18 cellular contexts compared by ENCODE assay signal in the genomic region with DNA sequence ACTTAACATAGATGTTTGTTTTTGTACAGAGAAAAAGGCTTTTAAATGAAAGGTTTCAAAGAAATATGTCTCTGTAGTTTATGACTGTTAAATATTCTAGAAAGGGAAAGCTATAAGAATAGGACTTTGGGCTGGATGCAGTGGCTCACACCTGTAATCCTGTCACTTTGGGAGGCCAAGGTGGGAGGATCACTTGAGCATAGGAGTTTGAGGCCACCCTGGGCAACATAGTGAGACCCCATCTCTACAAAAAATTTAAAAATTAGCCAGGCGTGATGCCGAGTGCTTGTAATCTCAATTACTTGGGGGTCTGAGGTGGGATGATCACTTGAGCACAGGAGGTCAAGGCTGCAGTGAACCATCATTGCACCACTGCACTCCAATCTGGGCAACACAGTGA. TPM values are rescaled to one million over a fixed set of nuclear protein-coding genes. Genes with fewer than 3 reads are reported as not detected.
DNase-seq lines count a peak whose midpoint lies in the region; ATAC-seq, FAIRE-seq and TF ChIP-seq lines count a peak whose summit lies in the region.
"Had no signal": no experiment of that assay in that cellular context is flagged by ENCODE, and none has a peak within 500 bp of the region (broad histone marks: within the 10 kb centered on the region; RNA-seq: fewer than 3 reads in every experiment).

No MANE protein-coding gene starts in this region.

- peaks cover 21% of the 10 kb centered on the region for H3K4me1 Mint-ChIP-seq in activated naive CD8-positive, alpha-beta T cell treated with anti-CD3 and anti-CD28 coated beads, Interleukin-2, amount 10 ng/mL, durations not matched to agents 7 days and 5 days
- H3K4me1 Mint-ChIP-seq in activated naive CD8-positive, alpha-beta T cell treated with anti-CD3 and anti-CD28 coated beads for 36 hours, result peaks cover 41% of the 10 kb centered on the region

- intact Hi-C loops in esophagus muscularis mucosa (cut with DNase I), result no loop called here

- no peak for DNase-seq in activated naive CD8-positive, alpha-beta T cell treated with anti-CD3 and anti-CD28 coated beads, Interleukin-2, amount 10 ng/mL, durations not matched to agents 7 days and 5 days
- DNase-seq in activated naive CD8-positive, alpha-beta T cell treated with anti-CD3 and anti-CD28 coated beads for 36 hours, result no peak
- DNase-seq in HTR-8/SVneo (ENCODE audit: insufficient read length, low spot score) (no peak), esophagus muscularis mucosa (ENCODE audit: extremely low spot score) (peak; percentile 14), thoracic aorta (ENCODE audit: low spot score) (no peak)
- DNase-seq: DMS 273 treated with DMSO at 0.1 percent for 48 hours; GOT3; KBM-7; NCI-H1048; NCI-H345; NCI-H526 treated with DMSO at 0.1 percent for 48 hours; NK-92 treated with Interleukin-12 subunit alpha and Interleukin-12 subunit beta, amount 100 ng/mL, for 24 hours; OCI-M1; RPMI8226 had no signal

- WGBS in esophagus muscularis mucosa, result 58% methylated on average over 2 of the region's 2 CpGs

- H3K9me3 ChIP-seq in esophagus muscularis mucosa, result no peaks in the 10 kb centered on the region
- no peaks in the 10 kb centered on the region for H3K9me3 ChIP-seq in thoracic aorta

- peak overlapping the region; percentile 30 for H3K27ac Mint-ChIP-seq in activated naive CD8-positive, alpha-beta T cell treated with anti-CD3 and anti-CD28 coated beads, Interleukin-2, amount 10 ng/mL, durations not matched to agents 7 days and 5 days
- H3K27ac Mint-ChIP-seq in activated naive CD8-positive, alpha-beta T cell treated with anti-CD3 and anti-CD28 coated beads for 36 hours, result no peak overlapping the region

- ATAC-seq in activated naive CD8-positive, alpha-beta T cell treated with anti-CD3 and anti-CD28 coated beads, Interleukin-2, amount 10 ng/mL, durations not matched to agents 7 days and 5 days (ENCODE audit: low read depth), result no peak
- ATAC-seq in thoracic aorta (ENCODE audit: insufficient number of reproducible peaks, low FRiP score, low read depth), result no peak
- no peak for ATAC-seq in HG03442 (IDR thresholded peaks at IDR 0.05; ENCODE audit: unreplicated experiment)
- ATAC-seq in HG03469 (IDR thresholded peaks at IDR 0.05; ENCODE audit: unreplicated experiment), result no peak

- no peak for TF ChIP-seq EP300 in esophagus muscularis mucosa (IDR thresholded peaks at IDR 0.05)

- no peak overlapping the region for H3K4me3 Mint-ChIP-seq in activated naive CD8-positive, alpha-beta T cell treated with anti-CD3 and anti-CD28 coated beads, Interleukin-2, amount 10 ng/mL, durations not matched to agents 7 days and 5 days
- no peak overlapping the region for H3K4me3 Mint-ChIP-seq in activated naive CD8-positive, alpha-beta T cell treated with anti-CD3 and anti-CD28 coated beads for 36 hours

- H3K4me3 ChIP-seq in esophagus muscularis mucosa (no peak overlapping the region), thoracic aorta (no peak overlapping the region)

- no peaks in the 10 kb centered on the region for H3K27me3 Mint-ChIP-seq in activated naive CD8-positive, alpha-beta T cell treated with anti-CD3 and anti-CD28 coated beads, Interleukin-2, amount 10 ng/mL, durations not matched to agents 7 days and 5 days
- no peaks in the 10 kb centered on the region for H3K27me3 Mint-ChIP-seq in activated naive CD8-positive, alpha-beta T cell treated with anti-CD3 and anti-CD28 coated beads for 36 hours

- peak; percentile 86 for FAIRE-seq in HTR-8/SVneo (lab: Jason Lieb, UNC)

- H3K27me3 ChIP-seq in esophagus muscularis mucosa (no peaks in the 10 kb centered on the region), thoracic aorta (replicated peaks; ENCODE audit: insufficient read depth) (no peaks in the 10 kb centered on the region)

- no peak for TF ChIP-seq POLR2A in esophagus muscularis mucosa (IDR thresholded peaks at IDR 0.05; ENCODE audit: low read depth)

- H3K36me3 Mint-ChIP-seq in activated naive CD8-positive, alpha-beta T cell treated with anti-CD3 and anti-CD28 coated beads, Interleukin-2, amount 10 ng/mL, durations not matched to agents 7 days and 5 days, result peaks cover 46% of the 10 kb centered on the region
- peaks cover 38% of the 10 kb centered on the region for H3K36me3 Mint-ChIP-seq in activated naive CD8-positive, alpha-beta T cell treated with anti-CD3 and anti-CD28 coated beads for 36 hours

- H3K36me3 ChIP-seq in esophagus muscularis mucosa (peaks cover 5 to 72% (median 55%) of the 10 kb centered on the region in 4 donors), thoracic aorta (peaks cover 1% of the 10 kb centered on the region)

- TF ChIP-seq CTCF in esophagus muscularis mucosa (IDR thresholded peaks at IDR 0.05) (no peak), thoracic aorta (IDR thresholded peaks at IDR 0.05) (no peak)

- H3K9me3 Mint-ChIP-seq in activated naive CD8-positive, alpha-beta T cell treated with anti-CD3 and anti-CD28 coated beads, Interleukin-2, amount 10 ng/mL, durations not matched to agents 7 days and 5 days, result no peaks in the 10 kb centered on the region
- no peaks in the 10 kb centered on the region for H3K9me3 Mint-ChIP-seq in activated naive CD8-positive, alpha-beta T cell treated with anti-CD3 and anti-CD28 coated beads for 36 hours

- H3K27ac ChIP-seq in esophagus muscularis mucosa (replicated peaks in 1 of 4), result peak overlapping the region; percentile 58 to 78 (median 67)
- peak overlapping the region; percentile 66 for H3K27ac ChIP-seq in thoracic aorta
- H3K27ac ChIP-seq: HL-60 had no signal

- POLR2A ChIA-PET in activated naive CD8-positive, alpha-beta T cell treated with anti-CD3 and anti-CD28 coated beads, Interleukin-2, amount 10 ng/mL, durations not matched to agents 7 days and 5 days (lab: Charles Lee), result interaction anchor here (0.6 to 0.7 kb wide), 2 partner anchors 11 to 55 kb away, joined by 3 to 4 read pairs; no protein-coding TSS in a partner anchor

- H3K4me1 ChIP-seq in esophagus muscularis mucosa (peaks cover 27 to 58% (median 51%) of the 10 kb centered on the region in 4 donors), thoracic aorta (ENCODE audit: control insufficient read depth in 1 of 2, low read depth in 2 of 2) (peaks cover 39 to 70% of the 10 kb centered on the region in 2 donors)

RNA-seq across cellular contexts. Expression of gene GPX2, which starts 11.4 kb away (rescaled TPM):
- not detected for total RNA-seq in activated naive CD8-positive, alpha-beta T cell treated with anti-CD3 and anti-CD28 coated beads, Interleukin-2, amount 10 ng/mL, durations not matched to agents 7 days and 5 days
- not detected for total RNA-seq in activated naive CD8-positive, alpha-beta T cell treated with anti-CD3 and anti-CD28 coated beads for 36 hours
- total RNA-seq in esophagus muscularis mucosa, result not detected
- 1 to 10 TPM in 1 of 2 donors, not detected in 1; 5.0 TPM for total RNA-seq in thoracic aorta
- total RNA-seq: Daoy had no signal

RNA-seq across cellular contexts. Expression of gene CHURC1, which starts 16.9 kb away (rescaled TPM):
- total RNA-seq in activated naive CD8-positive, alpha-beta T cell treated with anti-CD3 and anti-CD28 coated beads, Interleukin-2, amount 10 ng/mL, durations not matched to agents 7 days and 5 days, result 10 to 100 TPM; 67.6 to 89.7 TPM
- total RNA-seq in activated naive CD8-positive, alpha-beta T cell treated with anti-CD3 and anti-CD28 coated beads for 36 hours, result 10 to 100 TPM; 49.8 to 59.2 TPM
- total RNA-seq in esophagus muscularis mucosa (100 to 1,000 TPM in 3 of 4 donors, 10 to 100 TPM in 1; 67.0 to 138 (median 107) TPM), thoracic aorta (100 to 1,000 TPM; 115 to 128 TPM)

RNA-seq across cellular contexts. Expression of gene RAB15, which starts 41.0 kb away (rescaled TPM):
- 1 to 10 TPM; 2.7 to 3.5 TPM for total RNA-seq in activated naive CD8-positive, alpha-beta T cell treated with anti-CD3 and anti-CD28 coated beads, Interleukin-2, amount 10 ng/mL, durations not matched to agents 7 days and 5 days
- 1 to 10 TPM; 3.4 TPM for total RNA-seq in activated naive CD8-positive, alpha-beta T cell treated with anti-CD3 and anti-CD28 coated beads for 36 hours
- total RNA-seq in esophagus muscularis mucosa, result 10 to 100 TPM in 1 of 4 donors, 1 to 10 TPM in 3; 3.7 to 11.4 (median 7.1) TPM
- total RNA-seq in thoracic aorta, result 1 to 10 TPM; 3.2 to 7.8 TPM

RNA-seq across cellular contexts. Expression of gene SPTB, which starts 51.4 kb away (rescaled TPM):
- not detected for total RNA-seq in activated naive CD8-positive, alpha-beta T cell treated with anti-CD3 and anti-CD28 coated beads, Interleukin-2, amount 10 ng/mL, durations not matched to agents 7 days and 5 days
- under 1 TPM; 0.31 to 0.32 TPM for total RNA-seq in activated naive CD8-positive, alpha-beta T cell treated with anti-CD3 and anti-CD28 coated beads for 36 hours
- 1 to 10 TPM in 3 of 4 donors, under 1 TPM in 1; 0.83 to 2.5 (median 1.8) TPM for total RNA-seq in esophagus muscularis mucosa
- 1 to 10 TPM; 5.6 to 9.9 TPM for total RNA-seq in thoracic aorta

RNA-seq across cellular contexts. Expression of gene FNTB, which starts 55.6 kb away (rescaled TPM):
- total RNA-seq in activated naive CD8-positive, alpha-beta T cell treated with anti-CD3 and anti-CD28 coated beads, Interleukin-2, amount 10 ng/mL, durations not matched to agents 7 days and 5 days, result 10 to 100 TPM; 15.8 to 17.8 TPM
- 10 to 100 TPM; 14.0 to 14.3 TPM for total RNA-seq in activated naive CD8-positive, alpha-beta T cell treated with anti-CD3 and anti-CD28 coated beads for 36 hours
- 10 to 100 TPM; 10.3 to 20.7 (median 15.5) TPM for total RNA-seq in esophagus muscularis mucosa
- 10 to 100 TPM in 1 of 2 donors, 1 to 10 TPM in 1; 6.8 to 18.3 TPM for total RNA-seq in thoracic aorta
